22 cellular contexts compared by ENCODE assay signal in the genomic region with DNA sequence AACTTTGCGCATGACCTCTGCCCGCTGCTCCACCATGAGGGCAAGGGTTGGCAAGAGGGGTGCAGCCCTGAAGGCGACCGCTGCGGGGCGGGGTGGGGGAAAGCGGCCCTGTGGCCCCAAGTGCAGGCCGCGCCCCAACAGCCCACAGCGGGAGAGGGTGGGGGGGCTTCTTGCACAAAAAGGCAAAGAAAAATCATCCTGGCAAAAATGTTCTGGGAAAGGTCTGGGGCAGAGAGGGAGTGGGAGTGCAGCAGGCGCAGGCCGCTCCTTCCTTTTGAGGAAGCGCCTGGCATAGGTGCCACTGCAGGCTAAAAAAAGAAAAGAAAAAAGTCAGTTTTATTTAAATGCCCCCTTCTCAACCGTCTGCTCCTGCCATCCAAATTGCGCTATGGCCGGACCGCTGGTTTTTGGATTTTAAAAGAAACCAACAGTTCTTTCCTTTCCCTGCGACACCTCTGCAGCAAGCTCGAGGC. TPM values are rescaled to one million over a fixed set of nuclear protein-coding genes. Genes with fewer than 3 reads are reported as not detected.
DNase-seq lines count a peak whose midpoint lies in the region; ATAC-seq, FAIRE-seq and TF ChIP-seq lines count a peak whose summit lies in the region.
"Had no signal": no experiment of that assay in that cellular context is flagged by ENCODE, and none has a peak within 500 bp of the region (broad histone marks: within the 10 kb centered on the region; RNA-seq: fewer than 3 reads in every experiment).

No MANE protein-coding gene starts in this region.

- peak overlapping the region; percentile 79 to 91 (median 82) for H3K27ac ChIP-seq in gastrocnemius medialis
- H3K27ac ChIP-seq in right lobe of liver, result no peak overlapping the region
- H3K27ac ChIP-seq: colonic mucosa, epithelial cell of prostate had no signal

- H3K27me3 ChIP-seq in endocrine pancreas (ENCODE audit: control insufficient read depth, insufficient read depth, low read length), result peaks cover 5% of the 10 kb centered on the region
- peaks cover 24 to 44% (median 44%) of the 10 kb centered on the region in 3 donors for H3K27me3 ChIP-seq in gastrocnemius medialis
- peaks cover 0 to 50% of the 10 kb centered on the region in 2 donors for H3K27me3 ChIP-seq in right lobe of liver

- H3K4me3 ChIP-seq in endocrine pancreas (ENCODE audit: control insufficient read depth, insufficient read depth, low read length) (peak overlapping the region; percentile 47), gastrocnemius medialis (peak overlapping the region; percentile 29 to 64 (median 42)), right lobe of liver (no peak overlapping the region)
- H3K4me3 ChIP-seq: colonic mucosa had no signal

- H3K36me3 ChIP-seq in endocrine pancreas (ENCODE audit: control insufficient read depth, insufficient read depth, low read length) (no peaks in the 10 kb centered on the region), gastrocnemius medialis (no peaks in the 10 kb centered on the region), right lobe of liver (no peaks in the 10 kb centered on the region)
- H3K36me3 ChIP-seq: colonic mucosa had no signal

- CTCF ChIA-PET in activated CD4-positive, alpha-beta T cell treated with anti-CD3 and anti-CD28 coated beads, Interleukin-2, amount 10 ng/mL, durations not matched to agents 7 days and 5 days (lab: Charles Lee), result no interaction called here

- no peaks in the 10 kb centered on the region for H3K9me3 Mint-ChIP-seq in activated CD4-positive, alpha-beta T cell treated with anti-CD3 and anti-CD28 coated beads, Interleukin-2, amount 10 ng/mL, durations not matched to agents 7 days and 5 days
- H3K9me3 Mint-ChIP-seq: activated T-cell treated with anti-CD3 and anti-CD28 coated beads, Interleukin-2, amount 50 U/mL, for 24 hours had no signal

- POLR2A ChIA-PET in activated CD4-positive, alpha-beta T cell treated with anti-CD3 and anti-CD28 coated beads, Interleukin-2, amount 10 ng/mL, durations not matched to agents 7 days and 5 days (lab: Charles Lee), result no interaction called here

- H3K9me3 ChIP-seq in endocrine pancreas (ENCODE audit: control insufficient read depth, low read length) (no peaks in the 10 kb centered on the region), gastrocnemius medialis (no peaks in the 10 kb centered on the region), right lobe of liver (no peaks in the 10 kb centered on the region)
- H3K9me3 ChIP-seq: colonic mucosa had no signal

- peaks cover 13% of the 10 kb centered on the region for H3K4me1 Mint-ChIP-seq in activated CD4-positive, alpha-beta T cell treated with anti-CD3 and anti-CD28 coated beads, Interleukin-2, amount 10 ng/mL, durations not matched to agents 7 days and 5 days

- TF ChIP-seq CTCF in gastrocnemius medialis (IDR thresholded peaks at IDR 0.05 in 4 of 5, conservative IDR thresholded peaks at IDR 0.05 in 1 of 5), result no peak
- TF ChIP-seq CTCF in right lobe of liver (IDR thresholded peaks at IDR 0.05), result no peak

- no peak for DNase-seq in activated CD4-positive, alpha-beta T cell treated with anti-CD3 and anti-CD28 coated beads, Interleukin-2, amount 10 ng/mL, durations not matched to agents 7 days and 5 days
- DNase-seq in activated CD4-positive, alpha-beta T cell treated with anti-CD3 and anti-CD28 coated beads, Interleukin-2, amount 50 U/mL, for 48 hours, result no peak
- DNase-seq in RPMI8226 (peak; percentile 28), gastrocnemius medialis (no peak), RCC 7860 (ENCODE audit: low spot score) (no peak), right lobe of liver (no peak)
- DNase-seq: ACHN; activated CD4-positive, alpha-beta T cell treated with anti-CD3 and anti-CD28 coated beads for 48 hours; anterior cingulate cortex; colonic mucosa; foreskin melanocyte; NCI-H1092; NCI-H2107; NCI-H526; SIG-M5 had no signal

- no peak for ATAC-seq in gastrocnemius medialis
- no peak for ATAC-seq in right lobe of liver
- ATAC-seq in GM21360 (IDR thresholded peaks at IDR 0.05; ENCODE audit: unreplicated experiment), result no peak
- ATAC-seq: left lobe of liver had no signal

- H3K9ac ChIP-seq in endocrine pancreas (ENCODE audit: control insufficient read depth, insufficient read depth, low read length), result no peak overlapping the region

- WGBS in right lobe of liver (ENCODE audit: insufficient coverage, low coverage, low lambda C conversion rate, missing lambda C conversion rate), result 27% methylated on average over 19 of the region's 19 CpGs

- H3K4me1 ChIP-seq in endocrine pancreas (ENCODE audit: control insufficient read depth, insufficient read depth, low read length) (no peaks in the 10 kb centered on the region), gastrocnemius medialis (peaks cover 6 to 11% of the 10 kb centered on the region in 2 donors), right lobe of liver (no peaks in the 10 kb centered on the region)
- H3K4me1 ChIP-seq: colonic mucosa had no signal

- in situ Hi-C loops in gastrocnemius medialis (cut with MboI; ENCODE audit: low sequenced_read_pairs in 4 of 4), result loop anchor here in 2 of 4 donors (10.0 to 25.0 kb wide), 2 partner anchors 177 to 260 kb away; no protein-coding TSS in a partner anchor

- H3K27me3 Mint-ChIP-seq in activated CD4-positive, alpha-beta T cell treated with anti-CD3 and anti-CD28 coated beads, Interleukin-2, amount 10 ng/mL, durations not matched to agents 7 days and 5 days, result peaks cover 76% of the 10 kb centered on the region

- intact Hi-C loops in gastrocnemius medialis (cut with DNase I; ENCODE audit: low total_unique reads), result no loop called here
- intact Hi-C loops in right lobe of liver (cut with DNase I), result no loop called here

- no peak for FAIRE-seq in RCC 7860 (lab: Jason Lieb, UNC)

- H3K27ac Mint-ChIP-seq in activated CD4-positive, alpha-beta T cell treated with anti-CD3 and anti-CD28 coated beads, Interleukin-2, amount 10 ng/mL, durations not matched to agents 7 days and 5 days, result no peak overlapping the region
- H3K27ac Mint-ChIP-seq: activated T-cell treated with anti-CD3 and anti-CD28 coated beads, Interleukin-2, amount 50 U/mL, for 24 hours had no signal

- TF ChIP-seq POLR2A in gastrocnemius medialis (IDR thresholded peaks at IDR 0.05) (no peak), right lobe of liver (IDR thresholded peaks at IDR 0.05) (no peak)

- peaks cover 3% of the 10 kb centered on the region for H3K36me3 Mint-ChIP-seq in activated CD4-positive, alpha-beta T cell treated with anti-CD3 and anti-CD28 coated beads, Interleukin-2, amount 10 ng/mL, durations not matched to agents 7 days and 5 days (ENCODE audit: low read depth)

- peak overlapping the region; percentile 50 for H3K4me3 Mint-ChIP-seq in activated CD4-positive, alpha-beta T cell treated with anti-CD3 and anti-CD28 coated beads, Interleukin-2, amount 10 ng/mL, durations not matched to agents 7 days and 5 days
- H3K4me3 Mint-ChIP-seq: activated T-cell treated with anti-CD3 and anti-CD28 coated beads, Interleukin-2, amount 50 U/mL, for 24 hours had no signal

RNA-seq across cellular contexts. Expression of gene ARX, which starts 1.4 kb away (rescaled TPM):
- total RNA-seq in activated CD4-positive, alpha-beta T cell treated with anti-CD3 and anti-CD28 coated beads, Interleukin-2, amount 10 ng/mL, durations not matched to agents 7 days and 5 days, result not detected
- total RNA-seq in gastrocnemius medialis (1 to 10 TPM; 2.3 to 5.1 (median 3.5) TPM), right lobe of liver (not detected)
- total RNA-seq: left lobe of liver, posterior vena cava, ureter had no signal

Comparison
In these comparisons a context has a peak if more than half of its experiments do, and no peak if none do; other contexts are left out.
1. H3K4me3 ChIP-seq: peak in endocrine pancreas (single experiment) and gastrocnemius medialis (4 of 4); none in right lobe of liver (0 of 3).
2. H3K27ac ChIP-seq: peak in gastrocnemius medialis (4 of 4); none in right lobe of liver (0 of 3).